Comparison of ENCODE assay signal across 9 cellular contexts in the genomic region with DNA sequence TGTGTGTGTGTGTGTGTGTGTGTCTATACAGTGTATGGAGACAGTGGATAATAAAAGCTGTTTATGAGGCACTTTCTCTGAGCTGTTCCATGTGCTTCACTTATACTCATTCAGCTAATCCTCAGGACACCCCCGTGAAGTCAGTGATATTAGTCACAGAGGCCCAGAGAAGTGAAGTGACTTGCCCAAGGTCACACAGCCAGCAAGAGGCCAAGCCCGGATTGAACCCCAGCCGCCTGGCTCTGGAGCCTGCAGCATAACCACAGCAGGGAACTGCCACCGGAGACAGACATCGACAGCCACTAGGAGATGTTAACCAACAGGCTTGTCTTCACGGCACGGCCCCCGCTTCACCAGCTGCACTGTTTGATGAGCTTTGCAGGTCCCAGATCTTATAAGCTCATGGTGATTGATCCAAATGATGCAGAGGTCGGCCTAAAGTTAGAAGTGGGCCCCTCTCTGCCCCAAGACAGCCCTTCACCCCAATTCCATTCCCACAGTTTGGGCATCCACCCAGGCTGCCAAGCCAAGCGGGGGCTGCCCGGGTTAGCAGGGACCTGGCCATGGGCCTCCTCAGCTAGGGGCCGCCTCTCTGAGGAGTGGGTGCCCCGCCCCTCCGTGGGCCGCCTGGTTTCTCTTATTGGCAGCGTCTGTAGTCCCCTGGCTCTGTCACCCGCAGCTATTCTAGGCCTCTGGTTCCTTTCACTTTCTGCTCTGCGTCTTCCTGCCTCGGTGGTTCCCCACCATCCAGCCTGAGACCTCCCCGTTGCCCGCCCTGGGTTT. TPM values are rescaled to one million over a fixed set of nuclear protein-coding genes. Genes with fewer than 3 reads are reported as not detected.
DNase-seq lines count a peak whose midpoint lies in the region; ATAC-seq, FAIRE-seq and TF ChIP-seq lines count a peak whose summit lies in the region.
"Had no signal": no experiment of that assay in that cellular context is flagged by ENCODE, and none has a peak within 500 bp of the region (broad histone marks: within the 10 kb centered on the region; RNA-seq: fewer than 3 reads in every experiment).

No MANE protein-coding gene starts in this region.

- H3K9me3 ChIP-seq in adrenal gland (replicated peaks in 1 of 3) (no peaks in the 10 kb centered on the region), spleen (no peaks in the 10 kb centered on the region), ovary (no peaks in the 10 kb centered on the region)

- TF ChIP-seq POLR2A in adrenal gland (IDR thresholded peaks at IDR 0.05): no peak
- TF ChIP-seq POLR2A in spleen (IDR thresholded peaks at IDR 0.05): peak in 1 of 3 donors; percentile 27
- no peak for TF ChIP-seq POLR2A in ovary (IDR thresholded peaks at IDR 0.05)

- WGBS in adrenal gland, 4 donors: 51 to 60% (median 57%) methylated on average over 17 to 21 of the region's 21 CpGs
- 25 to 50% (median 35%) methylated on average over 17 to 21 of the region's 21 CpGs for WGBS in spleen, 5 donors
- 58 to 64% (median 62%) methylated on average over 21 of the region's 21 CpGs for WGBS in ovary, 3 donors

- H3K27ac ChIP-seq in adrenal gland (peak overlapping the region; percentile 16 to 84 (median 51)), spleen (peak overlapping the region; percentile 79 to 94 (median 86)), ovary (no peak overlapping the region)

- FAIRE-seq in GM18507 (lab: Jason Lieb, UNC): peak; percentile 98

- no peak for TF ChIP-seq EP300 in ovary (IDR thresholded peaks at IDR 0.05)

- intact Hi-C loops in adrenal gland (cut with DNase I) (loop anchor here in 1 of 2 donors (10.0 kb wide), 1 partner anchor 60 kb away; no protein-coding TSS in a partner anchor), spleen (cut with DNase I; ENCODE audit: low total_unique reads) (no loop called here), ovary (cut with DNase I) (no loop called here)

- H3K36me3 ChIP-seq in adrenal gland (replicated peaks in 1 of 2) (no peaks in the 10 kb centered on the region), spleen (no peaks in the 10 kb centered on the region), ovary (no peaks in the 10 kb centered on the region)

- DNase-seq in GM18507 (ENCODE audit: extremely low spot score, insufficient read length, low read depth): peak; percentile 88
- peak; percentile 61 to 90 (median 63) for DNase-seq in T-helper 1 cell
- DNase-seq in adrenal gland: peak in 6 of 7 donors; percentile 34 to 74 (median 50)
- DNase-seq in spleen: peak; percentile 95
- no peak for DNase-seq in H4 (ENCODE audit: low spot score)
- no peak for DNase-seq in ovary
- no peak for DNase-seq in inferior parietal cortex (ENCODE audit: extremely low spot score)

- TF ChIP-seq CTCF in adrenal gland (IDR thresholded peaks at IDR 0.05) (no peak), spleen (IDR thresholded peaks at IDR 0.05 in 8 of 11, conservative IDR thresholded peaks at IDR 0.05 in 3 of 11) (peak in 2 of 11 experiments; percentile 10 to 25), ovary (IDR thresholded peaks at IDR 0.05) (no peak)

- H3K4me3 ChIP-seq in adrenal gland (no peak overlapping the region), spleen (peak overlapping the region in 1 of 8 donors; percentile 44), ovary (no peak overlapping the region)

- H3K4me1 ChIP-seq in adrenal gland (replicated peaks in 1 of 2) (peaks cover 11 to 31% of the 10 kb centered on the region in 2 donors), spleen (peaks cover 25 to 43% (median 34%) of the 10 kb centered on the region in 6 donors), ovary (ENCODE audit: insufficient read depth) (peaks cover 10% of the 10 kb centered on the region)

- H3K27me3 ChIP-seq in adrenal gland (no peaks in the 10 kb centered on the region), spleen (replicated peaks in 1 of 7) (no peaks in the 10 kb centered on the region), ovary (no peaks in the 10 kb centered on the region)

- ATAC-seq in HG02885 (IDR thresholded peaks at IDR 0.05; ENCODE audit: poor library complexity, unreplicated experiment): peak; percentile 91

RNA-seq across cellular contexts. Expression of gene SOCS1, which starts 30.9 kb away (rescaled TPM):
- 1 to 10 TPM; 1.6 to 8.3 (median 5.1) TPM for total RNA-seq in adrenal gland
- 10 to 100 TPM in 1 of 3 donors, 1 to 10 TPM in 1, under 1 TPM in 1; 0.53 to 11.9 (median 6.0) TPM for polyA plus RNA-seq in adrenal gland
- total RNA-seq in spleen: 10 to 100 TPM in 6 of 7 donors, 1 to 10 TPM in 1; 7.7 to 50.8 (median 24.0) TPM
- polyA plus RNA-seq in spleen: 10 to 100 TPM; 17.0 to 43.3 (median 19.6) TPM
- 0.39 and 1.3 TPM in 2 replicates for total RNA-seq in H4 (2014; rRNA removed; shearing (Covaris generic))
- 10 to 100 TPM in 2 of 7 donors, 1 to 10 TPM in 5; 6.3 to 42.7 (median 9.4) TPM for total RNA-seq in ovary
- polyA plus RNA-seq in ovary: 1 to 10 TPM; 1.1 to 5.5 TPM

RNA-seq across cellular contexts. Expression of gene TNP2, which starts 44.0 kb away (rescaled TPM):
- total RNA-seq in adrenal gland: not detected
- not detected for polyA plus RNA-seq in adrenal gland
- not detected for total RNA-seq in spleen
- polyA plus RNA-seq in spleen: not detected
- total RNA-seq in H4 (2014; rRNA removed; shearing (Covaris generic)): not detected in 2 replicates
- not detected for total RNA-seq in ovary
- polyA plus RNA-seq in ovary: not detected
- total RNA-seq: kidney epithelial cell had no signal

RNA-seq across cellular contexts. Expression of gene PRM3, which starts 48.3 kb away (rescaled TPM):
- total RNA-seq in adrenal gland (not detected), spleen (not detected), ovary (not detected)
- polyA plus RNA-seq in adrenal gland (not detected), spleen (not detected), ovary (not detected)
- total RNA-seq in H4 (2014; rRNA removed; shearing (Covaris generic)): not detected in 2 replicates
- total RNA-seq: kidney epithelial cell had no signal

RNA-seq across cellular contexts. Expression of gene PRM2, which starts 51.2 kb away (rescaled TPM):
- total RNA-seq in adrenal gland: not detected
- not detected for polyA plus RNA-seq in adrenal gland
- not detected for total RNA-seq in spleen
- polyA plus RNA-seq in spleen: not detected
- total RNA-seq in H4 (2014; rRNA removed; shearing (Covaris generic)): not detected in 2 replicates
- not detected for total RNA-seq in ovary
- polyA plus RNA-seq in ovary: not detected
- total RNA-seq: kidney epithelial cell had no signal

RNA-seq across cellular contexts. Expression of gene PRM1, which starts 56.0 kb away (rescaled TPM):
- total RNA-seq in adrenal gland (not detected), spleen (not detected), ovary (not detected)
- polyA plus RNA-seq in adrenal gland (not detected), spleen (not detected), ovary (not detected)
- not detected in 2 replicates for total RNA-seq in H4 (2014; rRNA removed; shearing (Covaris generic))
- total RNA-seq: kidney epithelial cell had no signal

Comparison
In these comparisons a context has a peak if more than half of its experiments do, and no peak if none do; other contexts are left out.
1. DNase-seq: peak in GM18507 (single experiment), T-helper 1 cell (5 of 5), adrenal gland (6 of 7) and spleen (single experiment); none in H4 (single experiment), ovary (0 of 5) and inferior parietal cortex (single experiment).
2. H3K27ac ChIP-seq: peak in adrenal gland (5 of 5) and spleen (8 of 8); none in ovary (0 of 2).